8 cellular contexts compared by ENCODE assay signal in the genomic region with DNA sequence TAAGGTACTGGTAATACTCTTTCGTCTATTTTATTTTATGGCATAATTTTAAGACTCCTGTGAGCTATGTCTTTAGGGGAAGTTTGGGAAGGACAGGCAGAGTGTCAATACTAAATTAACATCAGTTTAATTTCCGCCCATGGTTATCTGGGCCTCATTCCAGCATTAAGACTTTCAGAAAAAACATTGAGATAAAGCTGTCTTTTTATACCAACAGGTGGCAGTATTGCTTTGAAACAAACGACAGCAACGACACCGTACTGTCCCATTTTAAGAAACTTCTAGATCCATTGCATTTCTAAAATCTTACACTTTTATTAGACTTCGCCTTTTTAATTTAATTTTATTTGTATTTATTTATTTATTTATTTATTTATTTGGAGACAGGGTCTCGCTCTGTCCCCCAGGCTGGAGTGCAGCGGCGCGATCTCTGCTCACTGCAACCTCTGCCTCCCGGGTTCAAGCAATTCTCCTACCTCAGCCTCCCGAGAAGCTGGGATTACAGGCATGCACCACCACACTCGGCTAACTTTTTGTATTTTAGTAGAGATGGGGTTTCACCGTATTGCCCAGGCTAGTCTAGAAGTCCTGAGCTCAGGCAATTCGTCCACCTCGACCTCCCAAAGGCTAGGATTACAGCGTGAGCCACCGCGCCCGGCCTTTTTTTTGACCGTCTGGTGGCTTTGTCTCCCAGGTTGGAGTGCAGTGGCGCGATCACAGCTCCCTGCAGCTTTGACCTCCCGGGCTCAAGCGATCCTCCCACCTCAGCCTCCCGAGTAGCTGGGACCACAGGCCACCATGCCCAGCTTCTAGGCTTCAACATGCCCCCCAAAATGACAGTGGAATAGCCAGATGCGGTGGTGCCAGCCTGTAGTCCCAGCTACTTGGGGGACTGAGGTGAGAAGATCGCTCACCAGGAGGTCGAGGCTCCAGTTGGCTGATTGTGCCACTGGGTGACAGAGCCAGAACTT.
A peak's percentile ranks its signal among the peaks of the same experiment; 100 is the strongest.
DNase-seq lines count a peak whose midpoint lies in the region; ATAC-seq and TF ChIP-seq lines count a peak whose summit lies in the region.

No MANE protein-coding gene starts in this region.

- H3K4me1 Mint-ChIP-seq in Caco-2 (ENCODE audit: low read depth, unreplicated experiment) = peaks cover 34% of the 10 kb centered on the region
- H3K4me1 Mint-ChIP-seq in activated CD4-positive, alpha-beta memory T cell treated with anti-CD3 and anti-CD28 coated beads, Interleukin-2, amount 10 ng/mL, durations not matched to agents 7 days and 5 days = peaks cover 20% of the 10 kb centered on the region

- CTCF ChIA-PET in Caco-2 (lab: Charles Lee) = interaction anchor here (0.6 to 1.9 kb wide), 12 partner anchors 10 to 438 kb away, joined by 3 to 8 read pairs (median 4); a partner anchor contains a TSS
- CTCF ChIA-PET in activated CD4-positive, alpha-beta memory T cell treated with anti-CD3 and anti-CD28 coated beads, Interleukin-2, amount 10 ng/mL, durations not matched to agents 7 days and 5 days (lab: Charles Lee) = interaction anchor here (0.6 to 7.4 kb wide), 30 partner anchors 11 to 1192 kb away, joined by 3 to 53 read pairs (median 3); a partner anchor contains a TSS

- no peak overlapping the region for H3K4me3 ChIP-seq in Caco-2 (ENCODE audit: low read depth, low read length)
- H3K4me3 ChIP-seq in WERI-Rb-1 (ENCODE audit: low read depth, low read length) = no peak overlapping the region

- BruUV-seq in Caco-2 (replicated peaks; lab: Mats Ljungman, UMichigan) = no TSS peak

- no peak overlapping the region for H3K4me3 Mint-ChIP-seq in Caco-2 (ENCODE audit: unreplicated experiment)
- no peak overlapping the region for H3K4me3 Mint-ChIP-seq in activated CD4-positive, alpha-beta memory T cell treated with anti-CD3 and anti-CD28 coated beads, Interleukin-2, amount 10 ng/mL, durations not matched to agents 7 days and 5 days

- no peaks in the 10 kb centered on the region for H3K27me3 Mint-ChIP-seq in Caco-2 (ENCODE audit: insufficient read depth, unreplicated experiment)
- H3K27me3 Mint-ChIP-seq in activated CD4-positive, alpha-beta memory T cell treated with anti-CD3 and anti-CD28 coated beads, Interleukin-2, amount 10 ng/mL, durations not matched to agents 7 days and 5 days = no peaks in the 10 kb centered on the region

- DNase-seq in Caco-2 (peak in 1 of 2 experiments; percentile 44), NCI-H2107 (lab: John Stamatoyannopoulos, UW) (peak; percentile 58), WERI-Rb-1 (no peak), glomerular visceral epithelial cell (ENCODE audit: extremely low spot score) (peak; percentile 51), renal cortical epithelial cell (ENCODE audit: low read depth) (peak; percentile 77)
- DNase-seq in activated CD4-positive, alpha-beta memory T cell treated with anti-CD3 and anti-CD28 coated beads, Interleukin-2, amount 10 ng/mL, durations not matched to agents 7 days and 5 days = no peak
- no peak for DNase-seq in activated CD4-positive, alpha-beta T cell treated with anti-CD3 and anti-CD28 coated beads, Interleukin-2, amount 50 U/mL, for 1 hour

- H3K9me3 ChIP-seq in Caco-2 = no peaks in the 10 kb centered on the region
- peaks cover under 1% of the 10 kb centered on the region for H3K9me3 ChIP-seq in WERI-Rb-1 (ENCODE audit: severe bottlenecking)

- H3K27me3 ChIP-seq in Caco-2 (replicated peaks; ENCODE audit: control insufficient read depth, insufficient read depth, low read length) (no peaks in the 10 kb centered on the region), WERI-Rb-1 (ENCODE audit: insufficient read depth, low read depth, severe bottlenecking) (no peaks in the 10 kb centered on the region)

- POLR2A ChIA-PET in Caco-2 (lab: Charles Lee) = no interaction called here
- POLR2A ChIA-PET in activated CD4-positive, alpha-beta memory T cell treated with anti-CD3 and anti-CD28 coated beads, Interleukin-2, amount 10 ng/mL, durations not matched to agents 7 days and 5 days (lab: Charles Lee) = interaction anchor here (0.8 to 1.8 kb wide), 5 partner anchors 54 to 536 kb away, joined by 3 to 10 read pairs (median 3); a partner anchor contains a TSS

- intact Hi-C loops in Caco-2 (cut with micrococcal nuclease; ENCODE audit: unreplicated experiment) = loop anchor here (1.0 to 10.0 kb wide), 5 partner anchors 79 to 437 kb away; a partner anchor contains a TSS

- TF ChIP-seq CTCF in Caco-2 (IDR thresholded peaks at IDR 0.05; ENCODE audit: insufficient read depth in 1 of 2, low read depth in 1 of 2, low read length in 1 of 2, severe bottlenecking in 1 of 2, unreplicated experiment in 1 of 2) (peak; percentile 52 to 64), WERI-Rb-1 (IDR thresholded peaks at IDR 0.05; ENCODE audit: low read depth, low read length) (peak; percentile 37; the same call in 1 of the 2 replicates)

- peak overlapping the region; percentile 2; the same call in 1 of the 2 replicates for H3K27ac ChIP-seq in WERI-Rb-1

- H3K9me3 Mint-ChIP-seq in Caco-2 (ENCODE audit: unreplicated experiment) = no peaks in the 10 kb centered on the region
- H3K9me3 Mint-ChIP-seq in activated CD4-positive, alpha-beta memory T cell treated with anti-CD3 and anti-CD28 coated beads, Interleukin-2, amount 10 ng/mL, durations not matched to agents 7 days and 5 days = peaks cover 1% of the 10 kb centered on the region

- H3K4me1 ChIP-seq in Caco-2 = peaks cover 23% of the 10 kb centered on the region

- ATAC-seq in GM21367 (IDR thresholded peaks at IDR 0.05; ENCODE audit: unreplicated experiment) = peak; percentile 55

- H3K36me3 ChIP-seq in Caco-2 (ENCODE audit: control insufficient read depth, insufficient read depth, low read length) = no peaks in the 10 kb centered on the region; the same call in 1 of the 2 replicates
- H3K36me3 ChIP-seq in WERI-Rb-1 = no peaks in the 10 kb centered on the region

- peaks cover 6% of the 10 kb centered on the region for H3K36me3 Mint-ChIP-seq in Caco-2 (ENCODE audit: insufficient read depth, unreplicated experiment)
- H3K36me3 Mint-ChIP-seq in activated CD4-positive, alpha-beta memory T cell treated with anti-CD3 and anti-CD28 coated beads, Interleukin-2, amount 10 ng/mL, durations not matched to agents 7 days and 5 days (ENCODE audit: low read depth) = peaks cover under 1% of the 10 kb centered on the region

- H3K27ac Mint-ChIP-seq in Caco-2 (ENCODE audit: unreplicated experiment) = peak overlapping the region; percentile 28
- no peak overlapping the region for H3K27ac Mint-ChIP-seq in activated CD4-positive, alpha-beta memory T cell treated with anti-CD3 and anti-CD28 coated beads, Interleukin-2, amount 10 ng/mL, durations not matched to agents 7 days and 5 days

Comparison
In these comparisons a context has a peak if more than half of its experiments do, and no peak if none do; other contexts are left out.
1. DNase-seq: peak in NCI-H2107 (single experiment), glomerular visceral epithelial cell (single experiment) and renal cortical epithelial cell (single experiment); none in WERI-Rb-1 (single experiment), activated CD4-positive, alpha-beta memory T cell treated with anti-CD3 and anti-CD28 coated beads, Interleukin-2, amount 10 ng/mL, durations not matched to agents 7 days and 5 days (single experiment) and activated CD4-positive, alpha-beta T cell treated with anti-CD3 and anti-CD28 coated beads, Interleukin-2, amount 50 U/mL, for 1 hour (single experiment).